14 cellular contexts compared by ENCODE assay signal in genomic region chr3:72273615-72274014, GRCh38.
A peak's percentile ranks its signal among the peaks of the same experiment; 100 is the strongest.
DNase-seq lines count a peak whose midpoint lies in the region; ATAC-seq and TF ChIP-seq lines count a peak whose summit lies in the region.
"Had no signal": no experiment of that assay in that cellular context is flagged by ENCODE, and none has a peak within 500 bp of the region (broad histone marks: within the 10 kb centered on the region; RNA-seq: fewer than 3 reads in every experiment).

No MANE protein-coding gene starts in this region.

- H3K27me3 ChIP-seq in lower lobe of right lung (ENCODE audit: low read depth) (no peaks in the 10 kb centered on the region), adrenal gland (no peaks in the 10 kb centered on the region)

- H3K4me1 ChIP-seq in lower lobe of right lung (peaks cover 70% of the 10 kb centered on the region), adrenal gland (replicated peaks in 1 of 2) (peaks cover 19 to 29% of the 10 kb centered on the region in 2 donors)

- no peaks in the 10 kb centered on the region for H3K9me3 Mint-ChIP-seq in HFFc6
- H3K9me3 Mint-ChIP-seq in chondrocyte (ENCODE audit: low read depth) = no peaks in the 10 kb centered on the region
- no peaks in the 10 kb centered on the region for H3K9me3 Mint-ChIP-seq in effector memory CD8-positive, alpha-beta T cell
- H3K9me3 Mint-ChIP-seq: activated T-helper 17 cell treated with anti-CD3 and anti-CD28 coated beads, Interleukin-2, amount 50 U/mL, for 72 hours had no signal

- 66 to 81% (median 69%) methylated on average over 4 to 6 of the region's 6 CpGs for WGBS in adrenal gland, 4 donors

- H3K27ac ChIP-seq in lower lobe of right lung = peak overlapping the region; percentile 61
- H3K27ac ChIP-seq in adrenal gland = no peak overlapping the region

- H3K9me3 ChIP-seq in lower lobe of right lung (no peaks in the 10 kb centered on the region), adrenal gland (replicated peaks in 1 of 3) (no peaks in the 10 kb centered on the region)

- no peak overlapping the region for H3K4me3 ChIP-seq in lower lobe of right lung
- H3K4me3 ChIP-seq in adrenal gland = no peak overlapping the region

- H3K27ac Mint-ChIP-seq in HFFc6 = peak overlapping the region; percentile 58; the same call in 1 of the 2 replicates
- peak overlapping the region; percentile 88 for H3K27ac Mint-ChIP-seq in chondrocyte (ENCODE audit: unreplicated experiment)
- H3K27ac Mint-ChIP-seq in effector memory CD8-positive, alpha-beta T cell = peak overlapping the region in 1 of 2 donors; percentile 11

- H3K36me3 Mint-ChIP-seq in HFFc6 (ENCODE audit: low read depth) (no peaks in the 10 kb centered on the region), chondrocyte (ENCODE audit: low read depth) (no peaks in the 10 kb centered on the region)
- no peaks in the 10 kb centered on the region for H3K36me3 Mint-ChIP-seq in effector memory CD8-positive, alpha-beta T cell (ENCODE audit: insufficient read depth)

- H3K4me3 Mint-ChIP-seq in HFFc6 = peak overlapping the region; percentile 79
- H3K4me3 Mint-ChIP-seq in chondrocyte (ENCODE audit: unreplicated experiment) = no peak overlapping the region
- no peak overlapping the region for H3K4me3 Mint-ChIP-seq in effector memory CD8-positive, alpha-beta T cell

- no peak for TF ChIP-seq CTCF in HFFc6 (IDR thresholded peaks at IDR 0.05)
- no peak for TF ChIP-seq CTCF in chondrocyte (IDR thresholded peaks at IDR 0.05)
- no peak for TF ChIP-seq CTCF in lower lobe of right lung (IDR thresholded peaks at IDR 0.05)
- TF ChIP-seq CTCF in adrenal gland (IDR thresholded peaks at IDR 0.05) = no peak
- no peak for TF ChIP-seq CTCF in GM20000 (IDR thresholded peaks at IDR 0.05; ENCODE audit: extremely low read depth, missing control alignments)

- ATAC-seq in lower lobe of right lung = peak in 1 of 2 donors; percentile 36
- no peak for ATAC-seq in effector memory CD8-positive, alpha-beta T cell (replicated peaks)
- ATAC-seq: activated T-helper 17 cell treated with anti-CD3 and anti-CD28 coated beads, Interleukin-2, amount 50 U/mL, for 72 hours; sciatic nerve had no signal

- H3K36me3 ChIP-seq in lower lobe of right lung = no peaks in the 10 kb centered on the region
- no peaks in the 10 kb centered on the region for H3K36me3 ChIP-seq in adrenal gland (replicated peaks in 1 of 2)

- DNase-seq in A172 (ENCODE audit: low spot score) = peak; percentile 16
- peak; percentile 67 for DNase-seq in HFFc6
- DNase-seq in chondrocyte (ENCODE audit: low spot score) = no peak
- DNase-seq in lower lobe of right lung = no peak
- DNase-seq in effector memory CD8-positive, alpha-beta T cell = no peak
- DNase-seq in adrenal gland = no peak
- DNase-seq in GM20000 (ENCODE audit: low spot score) = no peak
- DNase-seq in OCI-M1 (lab: John Stamatoyannopoulos, UW) = no peak
- DNase-seq: AML-193; kidney; NCI-H1105 treated with DMSO at 0.1 percent for 48 hours; stimulated activated CD8-positive, alpha-beta memory T cell treated with anti-CD3 and anti-CD28 coated beads, Interleukin-4, amount 100 ng/mL, for 48 hours had no signal

- intact Hi-C loops in lower lobe of right lung (cut with DNase I) (no loop called here), adrenal gland (cut with DNase I) (no loop called here)

- H3K27me3 Mint-ChIP-seq in HFFc6 (ENCODE audit: insufficient read depth) = peaks cover 3% of the 10 kb centered on the region
- H3K27me3 Mint-ChIP-seq in chondrocyte (ENCODE audit: low read depth) = peaks cover 2% of the 10 kb centered on the region
- H3K27me3 Mint-ChIP-seq in effector memory CD8-positive, alpha-beta T cell = peaks cover 4 to 20% of the 10 kb centered on the region in 2 donors

- TF ChIP-seq POLR2A in adrenal gland (IDR thresholded peaks at IDR 0.05) = no peak

- H3K4me1 Mint-ChIP-seq in HFFc6 (ENCODE audit: low read depth) = peaks cover 52% of the 10 kb centered on the region
- H3K4me1 Mint-ChIP-seq in chondrocyte (ENCODE audit: low read depth) = peaks cover 68% of the 10 kb centered on the region
- peaks cover 0 to 5% of the 10 kb centered on the region in 2 donors for H3K4me1 Mint-ChIP-seq in effector memory CD8-positive, alpha-beta T cell (ENCODE audit: low read depth in 2 of 2)

Comparison
In these comparisons a context has a peak if more than half of its experiments do, and no peak if none do; other contexts are left out.
1. DNase-seq: peak in A172 (single experiment) and HFFc6 (single experiment); none in chondrocyte (single experiment), lower lobe of right lung (single experiment), effector memory CD8-positive, alpha-beta T cell (0 of 3), adrenal gland (0 of 7), GM20000 (single experiment) and OCI-M1 (single experiment).